In the genomic region with DNA sequence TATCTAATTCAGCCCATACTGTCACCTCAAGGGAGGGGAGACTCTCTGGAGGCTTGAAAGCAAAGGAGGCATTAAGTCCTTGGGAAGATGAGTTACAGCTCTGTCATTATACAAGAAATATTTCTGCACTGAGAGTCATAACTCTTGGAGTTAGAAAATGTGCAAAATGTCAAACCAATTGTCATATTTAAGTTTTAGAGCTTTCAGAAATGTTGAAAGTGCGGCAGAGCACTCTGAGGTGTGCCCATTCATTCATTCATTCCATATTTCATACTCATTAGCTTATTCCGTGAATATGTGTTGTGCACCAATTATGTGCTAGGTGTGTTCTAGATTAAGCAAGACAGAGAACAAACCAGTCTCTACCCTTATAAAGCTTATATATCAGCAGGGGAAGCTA, we compare ENCODE assay signal across 25 cellular contexts.
"Had no signal": no experiment of that assay in that cellular context is flagged by ENCODE, and none has a peak within 500 bp of the region (broad histone marks: within the 10 kb centered on the region; RNA-seq: fewer than 3 reads in every experiment).

No MANE protein-coding gene starts in this region.

- H3K9me3 ChIP-seq: suprapubic skin, testis, thoracic aorta, thyroid gland, tibial artery, transverse colon, upper lobe of right lung, uterus, vagina had no signal

- H3K27me3 ChIP-seq: stomach, suprapubic skin, testis, thyroid gland, tibial artery, tibial nerve, transverse colon, upper lobe of left lung, upper lobe of right lung, uterus, vagina had no signal

- H3K36me3 ChIP-seq: suprapubic skin, thoracic aorta, thyroid gland, tibial artery, tibial nerve, transverse colon, upper lobe of left lung, upper lobe of right lung, uterus, vagina had no signal

- H3K4me1 ChIP-seq: stomach, suprapubic skin, testis, thyroid gland, tibial artery, tibial nerve, transverse colon, upper lobe of left lung, uterus, vagina had no signal

- DNase-seq: stimulated activated CD4-positive, alpha-beta T cell treated with anti-CD3 and anti-CD28 coated beads, Interleukin-2, amount 100 ng/mL, for 48 hours; stimulated activated CD4-positive, alpha-beta T cell treated with anti-CD3 and anti-CD28 coated beads, Interleukin-4, amount 100 ng/mL, for 1 hour; stimulated activated CD4-positive, alpha-beta T cell treated with anti-CD3 and anti-CD28 coated beads, Interleukin-4, amount 100 ng/mL, for 24 hours; stimulated activated CD4-positive, alpha-beta T cell treated with anti-CD3 and anti-CD28 coated beads, Interleukin-4, amount 100 ng/mL, for 4 hours; stimulated activated CD8-positive, alpha-beta memory T cell treated with anti-CD3 and anti-CD28 coated beads, Interleukin-4, amount 100 ng/mL, for 48 hours; stimulated activated naive B cell treated with anti-CD40 and anti-IgM and Interleukin-4, amounts not matched to agents 10 μg/mL and 1 μg/mL and 100 μg/mL, for 72 hours; stimulated activated naive CD4-positive, alpha-beta T cell; stimulated activated naive CD4-positive, alpha-beta T cell treated with Interleukin-2 at 50 U/mL for 16 hours; stimulated activated naive CD8-positive, alpha-beta T cell treated with anti-CD3 and anti-CD28 coated beads, Interleukin-15, amount 100 ng/mL, for 72 hours; stimulated activated naive CD8-positive, alpha-beta T cell treated with anti-CD3 and anti-CD28 coated beads, Interleukin-15, Interleukin-2, amounts not matched to agents 100 U/mL and 50 U/mL, for 24 hours; stomach; substantia nigra; testis; thyroid gland; tibial artery; transverse colon; upper lobe of left lung; upper lobe of right lung; uterus had no signal

- H3K4me3 ChIP-seq: stomach, suprapubic skin, testis, thoracic aorta, thyroid gland, tibial artery, tibial nerve, transverse colon, upper lobe of left lung, upper lobe of right lung, uterus, vagina had no signal

- ATAC-seq: stimulated activated effector memory CD8-positive, alpha-beta T cell treated with anti-CD3 and anti-CD28 coated beads, Interleukin-12 subunit alpha, Interleukin-12 subunit beta, amount 100 ng/mL, for 72 hours; stimulated activated memory B cell treated with anti-CD40 and anti-IgM and Interleukin-4, amounts not matched to agents 10 μg/mL and 1 μg/mL and 100 μg/mL, for 72 hours; stimulated activated naive B cell treated with anti-CD40 and anti-IgM and Interleukin-4, amounts not matched to agents 10 μg/mL and 1 μg/mL and 100 μg/mL, for 72 hours; stimulated activated naive CD8-positive, alpha-beta T cell treated with anti-CD3 and anti-CD28 coated beads, Interleukin-15, amount 100 ng/mL, for 72 hours; stimulated activated naive CD8-positive, alpha-beta T cell treated with anti-CD3 and anti-CD28 coated beads, Interleukin-15, Interleukin-2, amounts not matched to agents 100 U/mL and 50 U/mL, for 24 hours; upper lobe of right lung had no signal

- H3K27ac ChIP-seq: stomach, suprapubic skin, testis, thoracic aorta, thyroid gland, tibial artery, tibial nerve, transverse colon, upper lobe of left lung, upper lobe of right lung, uterus, vagina had no signal
